ENCODE assay signal across 28 cellular contexts in genomic region chr6:132760256-132760655, GRCh38. TPM values are rescaled to one million over a fixed set of nuclear protein-coding genes. Genes with fewer than 3 reads are reported as not detected.
DNase-seq lines count a peak whose midpoint lies in the region; ATAC-seq and TF ChIP-seq lines count a peak whose summit lies in the region.
"Had no signal": no experiment of that assay in that cellular context is flagged by ENCODE, and none has a peak within 500 bp of the region (broad histone marks: within the 10 kb centered on the region; RNA-seq: fewer than 3 reads in every experiment).

No MANE protein-coding gene starts in this region.

- H3K4me3 ChIP-seq in DOHH2 (ENCODE audit: low read length) (no peak overlapping the region), OCI-LY7 (ENCODE audit: low read depth, low read length, poor library complexity, severe bottlenecking) (peak overlapping the region; percentile 23)
- H3K4me3 ChIP-seq: body of pancreas, lung, SJCRH30, skin epidermis, vagina had no signal

- peak overlapping the region; percentile 83; the same call in 1 of the 2 replicates for H3K27ac ChIP-seq in DOHH2 (ENCODE audit: low read depth, low read length)
- peak overlapping the region; percentile 37 for H3K27ac ChIP-seq in OCI-LY7 (ENCODE audit: low read depth, low read length, poor library complexity, severe bottlenecking)
- H3K27ac ChIP-seq: body of pancreas, SJCRH30, skin epidermis, vagina had no signal

- peak overlapping the region; percentile 74 for H2AFZ ChIP-seq in OCI-LY7 (ENCODE audit: low read length)

- peaks cover 12% of the 10 kb centered on the region for H3F3A ChIP-seq in DOHH2 (ENCODE audit: control insufficient read depth, insufficient read depth)

- peak; percentile 28 for ATAC-seq in GM18517 (IDR thresholded peaks at IDR 0.05; ENCODE audit: unreplicated experiment)
- peak; percentile 30 for ATAC-seq in HG02610 (IDR thresholded peaks at IDR 0.05; ENCODE audit: unreplicated experiment)
- ATAC-seq: activated CD4-positive, alpha-beta T cell treated with anti-CD3 and anti-CD28 coated beads for 36 hours; activated T-cell treated with anti-CD3 and anti-CD28 coated beads, Interleukin-2, amount 50 U/mL, for 72 hours; body of pancreas; esophagus mucosa; stimulated activated effector memory CD8-positive, alpha-beta T cell treated with anti-CD3 and anti-CD28 coated beads, Interleukin-12 subunit alpha, Interleukin-12 subunit beta, amount 100 ng/mL, for 72 hours had no signal

- H3K36me3 ChIP-seq in DOHH2 (ENCODE audit: control insufficient read depth, low read length) (no peaks in the 10 kb centered on the region; the same call in 1 of the 2 replicates), OCI-LY7 (ENCODE audit: insufficient read depth, low read length) (no peaks in the 10 kb centered on the region)
- H3K36me3 ChIP-seq: SJCRH30, vagina had no signal

- H3K79me2 ChIP-seq in DOHH2 (ENCODE audit: control insufficient read depth, low read length): peaks cover 14% of the 10 kb centered on the region
- H3K79me2 ChIP-seq in OCI-LY7 (ENCODE audit: insufficient read depth, low read depth, low read length): peaks cover 34% of the 10 kb centered on the region; the same call in 1 of the 2 replicates

- H3K4me1 ChIP-seq in DOHH2 (ENCODE audit: control insufficient read depth, low read length) (peaks cover 83% of the 10 kb centered on the region), OCI-LY7 (ENCODE audit: insufficient read depth, low read length, poor library complexity, severe bottlenecking) (peaks cover 80% of the 10 kb centered on the region)
- H3K4me1 ChIP-seq: vagina had no signal

- peak overlapping the region; percentile 86 for H3K4me2 ChIP-seq in DOHH2 (ENCODE audit: low read length)
- peak overlapping the region; percentile 96 for H3K4me2 ChIP-seq in OCI-LY7 (ENCODE audit: low read length)

- peak; percentile 27 for DNase-seq in OCI-LY7 (ENCODE audit: low spot score)
- DNase-seq in pons (ENCODE audit: low spot score): no peak
- DNase-seq in NCI-H1436 (lab: John Stamatoyannopoulos, UW): no peak
- no peak for DNase-seq in activated gamma-delta T cell treated with Interleukin-2 at 50 U/mL for 16 hours
- DNase-seq: activated CD4-positive, alpha-beta T cell treated with anti-CD3 and anti-CD28 coated beads for 36 hours; activated T-cell treated with anti-CD3 and anti-CD28 coated beads, Interleukin-2, amount 50 U/mL, for 72 hours; body of pancreas; DMS153; effector CD4-positive, alpha-beta T cell; GDM1; HCEC 1CT; kidney; NCI-H1105 treated with DMSO at 0.1 percent for 48 hours; NCI-H2107; NCI-H510A; NK-92 treated with Interleukin-12 subunit alpha and Interleukin-12 subunit beta, amount 100 ng/mL, for 24 hours; SJCRH30; stimulated activated CD4-positive, alpha-beta T cell treated with anti-CD3 and anti-CD28 coated beads, Interleukin-1b, Interleukin-23, amount 100 ng/mL, for 48 hours had no signal

- H3K9me3 ChIP-seq in DOHH2 (ENCODE audit: control insufficient read depth, insufficient read depth, low read length) (no peaks in the 10 kb centered on the region), OCI-LY7 (ENCODE audit: low read length) (no peaks in the 10 kb centered on the region)
- H3K9me3 ChIP-seq: body of pancreas, SJCRH30, vagina had no signal

- POLR2A ChIA-PET in OCI-LY7 (lab: Charles Lee): interaction anchor here (0.8 to 4.6 kb wide), 9 partner anchors 38 to 842 kb away, joined by 3 to 21 read pairs (median 4); partner anchors contain the start of genes RPS12 and SLC18B1

- H4K20me1 ChIP-seq in DOHH2 (ENCODE audit: control insufficient read depth, insufficient read depth, low read depth, low read length): no peaks in the 10 kb centered on the region
- no peaks in the 10 kb centered on the region for H4K20me1 ChIP-seq in OCI-LY7 (ENCODE audit: insufficient read depth, low read length)

- H3K27me3 ChIP-seq in DOHH2 (ENCODE audit: control insufficient read depth, low read length): no peaks in the 10 kb centered on the region
- H3K27me3 ChIP-seq: body of pancreas, SJCRH30, vagina had no signal

- no peaks in the 10 kb centered on the region for H3K9me2 ChIP-seq in DOHH2 (replicated peaks; ENCODE audit: control insufficient read depth, low read length)
- H3K9me2 ChIP-seq in OCI-LY7 (ENCODE audit: insufficient read depth, low read length): no peaks in the 10 kb centered on the region

- CTCF ChIA-PET in OCI-LY7 (lab: Charles Lee; ENCODE audit: unreplicated experiment): no interaction called here

- intact Hi-C loops in OCI-LY7 (cut with micrococcal nuclease; ENCODE audit: unreplicated experiment): loop anchor here (5.0 to 10.0 kb wide), 3 partner anchors 248 to 845 kb away; partner anchors contain the start of gene STX7

- no TSS peak for BruUV-seq in OCI-LY7 (replicated peaks; lab: Mats Ljungman, UMichigan)

- TF ChIP-seq CTCF in DOHH2 (IDR thresholded peaks at IDR 0.05; ENCODE audit: low read depth, low read length, poor library complexity, severe bottlenecking) (no peak), OCI-LY7 (conservative IDR thresholded peaks at IDR 0.05; ENCODE audit: low read length) (no peak)

RNA-seq across cellular contexts. Expression of gene VNN2, which starts 2.6 kb away (rescaled TPM):
- total RNA-seq in OCI-LY7 (2014; rRNA removed; shearing (Covaris generic)): 22.7 and 25.5 TPM in 2 replicates
- total RNA-seq in OCI-LY7 (2022): 28.9 and 31.4 TPM in 2 replicates

RNA-seq across cellular contexts. Expression of gene SLC18B1, which starts 38.2 kb away (rescaled TPM):
- 5.0 and 6.0 TPM in 2 replicates for total RNA-seq in OCI-LY7 (2014; rRNA removed; shearing (Covaris generic))
- total RNA-seq in OCI-LY7 (2022): 5.8 and 7.5 TPM in 2 replicates

RNA-seq across cellular contexts. Expression of gene VNN1, which starts 46.4 kb away (rescaled TPM):
- not detected in 2 replicates for total RNA-seq in OCI-LY7 (2014; rRNA removed; shearing (Covaris generic))
- total RNA-seq in OCI-LY7 (2022): not detected in 2 replicates
- total RNA-seq: activated CD4-positive, alpha-beta T cell treated with anti-CD3 and anti-CD28 coated beads for 36 hours; activated T-cell treated with anti-CD3 and anti-CD28 coated beads, Interleukin-2, amount 50 U/mL, for 72 hours; T-helper 1 cell treated with Interleukin-12 subunit alpha and Interleukin-12 subunit beta and Interleukin-4 antibody, amounts not matched to agents 30 ng/mL and 1 ng/mL, for 36 hours; temporal lobe had no signal

RNA-seq across cellular contexts. Expression of gene RPS12, which starts 54.1 kb away (rescaled TPM):
- 2,324 and 2,945 TPM in 2 replicates for total RNA-seq in OCI-LY7 (2014; rRNA removed; shearing (Covaris generic))
- 1,739 and 1,804 TPM in 2 replicates for total RNA-seq in OCI-LY7 (2022)
